In genomic region chr10:35792301-35792700, GRCh38 we compare ENCODE assay signal across 30 cellular contexts.
"Had no signal": no experiment of that assay in that cellular context is flagged by ENCODE, and none has a peak within 500 bp of the region (broad histone marks: within the 10 kb centered on the region; RNA-seq: fewer than 3 reads in every experiment).

No MANE protein-coding gene starts in this region.

- H3K4me3 ChIP-seq: breast epithelium, left ventricle myocardium inferior, lung, ovary, sigmoid colon, uterus had no signal

- H3K4me1 ChIP-seq: breast epithelium, left ventricle myocardium inferior, uterus had no signal

- H3K9me3 ChIP-seq: ovary, sigmoid colon, uterus had no signal

- H3K36me3 ChIP-seq: breast epithelium, left ventricle myocardium inferior, ovary, sigmoid colon, uterus had no signal

- H3K27ac ChIP-seq: breast epithelium, epithelial cell of prostate, left ventricle myocardium inferior, ovary, sigmoid colon, uterus, VCaP had no signal

- FAIRE-seq: frontal cortex, islet of Langerhans, small intestine, TTC549 had no signal

- DNase-seq: activated CD4-positive, alpha-beta T cell treated with anti-CD3 and anti-CD28 coated beads for 4 hours; activated CD4-positive, alpha-beta T cell treated with anti-CD3 and anti-CD28 coated beads, Interleukin-2, amount 50 U/mL, for 4 hours; activated CD8-positive, alpha-beta memory T cell treated with anti-CD3 and anti-CD28 coated beads for 24 hours; activated effector memory CD4-positive, alpha-beta T cell treated with Interleukin-2 at 50 U/mL for 16 hours; activated naive CD4-positive, alpha-beta T cell treated with Interleukin-2 at 50 U/mL for 16 hours; activated naive CD8-positive, alpha-beta T cell treated with anti-CD3 and anti-CD28 coated beads for 36 hours; amniotic stem cell; central memory CD4-positive, alpha-beta T cell; dermis blood vessel endothelial cell; effector CD4-positive, alpha-beta T cell; glutamatergic neuron; left ventricle myocardium inferior; naive B cell; nephron progenitor cell; ovary; sigmoid colon; small intestine; stimulated activated CD4-positive, alpha-beta T cell treated with anti-CD3 and anti-CD28 coated beads, Interleukin-4, amount 100 ng/mL, for 24 hours; stimulated activated naive CD8-positive, alpha-beta T cell treated with anti-CD3 and anti-CD28 coated beads, Interleukin-15, amount 100 ng/mL, for 72 hours; substantia nigra; T-helper 9 cell; uterus had no signal

- ATAC-seq: stimulated activated memory B cell treated with anti-CD40 and anti-IgM and Interleukin-4, amounts not matched to agents 10 μg/mL and 1 μg/mL and 100 μg/mL, for 72 hours; stimulated activated naive CD8-positive, alpha-beta T cell treated with anti-CD3 and anti-CD28 coated beads, Interleukin-15, amount 100 ng/mL, for 72 hours had no signal

- H3K27me3 ChIP-seq: breast epithelium, ovary, sigmoid colon, uterus had no signal
